1 cellular context compared by ENCODE assay signal in genomic region chr2:27162151-27163121, GRCh38.
TF ChIP-seq lines count a peak whose summit lies in the region.

No MANE protein-coding gene starts in this region.

TF ChIP-seq in GM23338, 12 proteins besides CTCF, POLR2A, EP300 and RAD21:
- TF ChIP-seq, protein P1, sequence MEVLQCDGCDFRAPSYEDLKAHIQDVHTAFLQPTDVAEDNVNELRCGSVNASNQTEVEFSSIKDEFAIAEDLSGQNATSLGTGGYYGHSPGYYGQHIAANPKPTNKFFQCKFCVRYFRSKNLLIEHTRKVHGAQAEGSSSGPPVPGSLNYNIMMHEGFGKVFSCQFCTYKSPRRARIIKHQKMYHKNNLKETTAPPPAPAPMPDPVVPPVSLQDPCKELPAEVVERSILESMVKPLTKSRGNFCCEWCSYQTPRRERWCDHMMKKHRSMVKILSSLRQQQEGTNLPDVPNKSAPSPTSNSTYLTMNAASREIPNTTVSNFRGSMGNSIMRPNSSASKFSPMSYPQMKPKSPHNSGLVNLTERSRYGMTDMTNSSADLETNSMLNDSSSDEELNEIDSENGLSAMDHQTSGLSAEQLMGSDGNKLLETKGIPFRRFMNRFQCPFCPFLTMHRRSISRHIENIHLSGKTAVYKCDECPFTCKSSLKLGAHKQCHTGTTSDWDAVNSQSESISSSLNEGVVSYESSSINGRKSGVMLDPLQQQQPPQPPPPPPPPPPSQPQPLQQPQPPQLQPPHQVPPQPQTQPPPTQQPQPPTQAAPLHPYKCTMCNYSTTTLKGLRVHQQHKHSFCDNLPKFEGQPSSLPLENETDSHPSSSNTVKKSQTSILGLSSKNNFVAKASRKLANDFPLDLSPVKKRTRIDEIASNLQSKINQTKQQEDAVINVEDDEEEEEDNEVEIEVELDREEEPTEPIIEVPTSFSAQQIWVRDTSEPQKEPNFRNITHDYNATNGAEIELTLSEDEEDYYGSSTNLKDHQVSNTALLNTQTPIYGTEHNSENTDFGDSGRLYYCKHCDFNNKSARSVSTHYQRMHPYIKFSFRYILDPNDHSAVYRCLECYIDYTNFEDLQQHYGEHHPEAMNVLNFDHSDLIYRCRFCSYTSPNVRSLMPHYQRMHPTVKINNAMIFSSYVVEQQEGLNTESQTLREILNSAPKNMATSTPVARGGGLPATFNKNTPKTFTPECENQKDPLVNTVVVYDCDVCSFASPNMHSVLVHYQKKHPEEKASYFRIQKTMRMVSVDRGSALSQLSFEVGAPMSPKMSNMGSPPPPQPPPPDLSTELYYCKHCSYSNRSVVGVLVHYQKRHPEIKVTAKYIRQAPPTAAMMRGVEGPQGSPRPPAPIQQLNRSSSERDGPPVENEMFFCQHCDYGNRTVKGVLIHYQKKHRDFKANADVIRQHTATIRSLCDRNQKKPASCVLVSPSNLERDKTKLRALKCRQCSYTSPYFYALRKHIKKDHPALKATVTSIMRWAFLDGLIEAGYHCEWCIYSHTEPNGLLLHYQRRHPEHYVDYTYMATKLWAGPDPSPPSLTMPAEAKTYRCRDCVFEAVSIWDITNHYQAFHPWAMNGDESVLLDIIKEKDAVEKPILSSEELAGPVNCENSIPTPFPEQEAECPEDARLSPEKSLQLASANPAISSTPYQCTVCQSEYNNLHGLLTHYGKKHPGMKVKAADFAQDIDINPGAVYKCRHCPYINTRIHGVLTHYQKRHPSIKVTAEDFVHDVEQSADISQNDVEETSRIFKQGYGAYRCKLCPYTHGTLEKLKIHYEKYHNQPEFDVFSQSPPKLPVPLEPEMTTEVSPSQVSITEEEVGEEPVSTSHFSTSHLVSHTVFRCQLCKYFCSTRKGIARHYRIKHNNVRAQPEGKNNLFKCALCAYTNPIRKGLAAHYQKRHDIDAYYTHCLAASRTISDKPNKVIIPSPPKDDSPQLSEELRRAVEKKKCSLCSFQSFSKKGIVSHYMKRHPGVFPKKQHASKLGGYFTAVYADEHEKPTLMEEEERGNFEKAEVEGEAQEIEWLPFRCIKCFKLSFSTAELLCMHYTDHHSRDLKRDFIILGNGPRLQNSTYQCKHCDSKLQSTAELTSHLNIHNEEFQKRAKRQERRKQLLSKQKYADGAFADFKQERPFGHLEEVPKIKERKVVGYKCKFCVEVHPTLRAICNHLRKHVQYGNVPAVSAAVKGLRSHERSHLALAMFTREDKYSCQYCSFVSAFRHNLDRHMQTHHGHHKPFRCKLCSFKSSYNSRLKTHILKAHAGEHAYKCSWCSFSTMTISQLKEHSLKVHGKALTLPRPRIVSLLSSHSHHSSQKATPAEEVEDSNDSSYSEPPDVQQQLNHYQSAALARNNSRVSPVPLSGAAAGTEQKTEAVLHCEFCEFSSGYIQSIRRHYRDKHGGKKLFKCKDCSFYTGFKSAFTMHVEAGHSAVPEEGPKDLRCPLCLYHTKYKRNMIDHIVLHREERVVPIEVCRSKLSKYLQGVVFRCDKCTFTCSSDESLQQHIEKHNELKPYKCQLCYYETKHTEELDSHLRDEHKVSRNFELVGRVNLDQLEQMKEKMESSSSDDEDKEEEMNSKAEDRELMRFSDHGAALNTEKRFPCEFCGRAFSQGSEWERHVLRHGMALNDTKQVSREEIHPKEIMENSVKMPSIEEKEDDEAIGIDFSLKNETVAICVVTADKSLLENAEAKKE (CRISPR knock-in tag; IDR thresholded peaks at IDR 0.05), result no peak
